ENCODE assay signal across 1 cellular context in genomic region chr20:41169791-41170351, GRCh38.
TF ChIP-seq lines count a peak whose summit lies in the region.

No MANE protein-coding gene starts in this region.

TF ChIP-seq in IMR-90, 13 proteins besides CTCF, POLR2A, EP300 and RAD21:
- TF ChIP-seq NFE2L2 (IDR thresholded peaks at IDR 0.05; ENCODE audit: low read depth, low read length) (no peak), RFX5 (IDR thresholded peaks at IDR 0.05; ENCODE audit: low read depth, low read length) (no peak), MAZ (IDR thresholded peaks at IDR 0.05; ENCODE audit: borderline replicate concordance, low read depth, low read length) (no peak), RCOR1 (IDR thresholded peaks at IDR 0.05; ENCODE audit: insufficient replicate concordance, low read length) (peak; percentile 80), CEBPB (IDR thresholded peaks at IDR 0.05; ENCODE audit: low read depth, low read length) (no peak), FOS (IDR thresholded peaks at IDR 0.05; ENCODE audit: low read depth, low read length) (no peak)
TF ChIP-seq in IMR-90: peak in this region for 1.
